Comparison of ENCODE assay signal across 30 cellular contexts in the genomic region with DNA sequence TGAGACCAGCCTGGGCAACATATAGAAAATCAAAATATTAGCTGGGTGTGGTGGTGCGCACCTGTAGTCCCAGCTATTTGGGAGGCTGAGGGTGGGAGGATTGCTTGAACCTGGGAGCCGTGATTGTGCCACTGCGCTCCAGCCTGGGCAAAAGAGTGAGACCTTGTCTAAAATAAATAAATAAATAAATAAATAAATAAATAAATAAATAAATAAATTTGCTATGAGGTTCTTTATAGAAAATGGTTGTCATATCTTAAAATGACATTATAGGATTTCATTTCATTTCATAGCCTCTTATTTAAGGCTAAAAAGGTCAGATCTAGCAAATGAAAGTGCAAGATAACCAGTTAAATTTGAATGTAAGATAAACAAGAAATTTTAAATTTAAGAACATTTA.
A peak's percentile ranks its signal among the peaks of the same experiment; 100 is the strongest.
DNase-seq lines count a peak whose midpoint lies in the region; ATAC-seq, FAIRE-seq and TF ChIP-seq lines count a peak whose summit lies in the region.
"Had no signal": no experiment of that assay in that cellular context is flagged by ENCODE, and none has a peak within 500 bp of the region (broad histone marks: within the 10 kb centered on the region; RNA-seq: fewer than 3 reads in every experiment).

No MANE protein-coding gene starts in this region.

- no peaks in the 10 kb centered on the region for H3K36me3 ChIP-seq in HEK293 (ENCODE audit: control insufficient read depth in 2 of 2, insufficient read depth in 1 of 2, low read length in 2 of 2)
- H3K36me3 ChIP-seq: BE2C; BLaER1; BLaER1 treated with 17β-estradiol and CSF1 and Interleukin-3, amounts not matched to agents 10 nM and 100 nM had no signal

- CTCF ChIA-PET in A549 (lab: Yijun Ruan, JAX): no interaction called here
- CTCF ChIA-PET in HEK293 (lab: Yijun Ruan, JAX): no interaction called here

- no peak for DNase-seq in A549 (ENCODE audit: low read depth in 1 of 2, low spot score in 1 of 2)
- DNase-seq in AG20443 (ENCODE audit: low spot score): no peak
- DNase-seq in NCI-H1417 (lab: John Stamatoyannopoulos, UW): no peak
- DNase-seq: 8988T; ACHN; AML-193; BE2C; C1 segment of cervical spinal cord; Caco-2; Calu3; CD4-positive, alpha-beta memory T cell; CD4-positive, alpha-beta T cell; CD4-positive, CD25-positive, alpha-beta regulatory T cell; CD8-positive, alpha-beta memory T cell; CD8-positive, alpha-beta T cell; COR-L47; DMS 273 treated with DMSO at 0.1 percent for 48 hours; DMS153; DMS53; DMS79; DMS79 treated with DMSO at 0.1 percent for 48 hours; DND-41; EL had no signal

- no peak for TF ChIP-seq CTCF in A549 (IDR thresholded peaks at IDR 0.05)
- no peak for TF ChIP-seq CTCF in HEK293 (tag by site-specific recombination; IDR thresholded peaks at IDR 0.05)

- POLR2A ChIA-PET in A549 (lab: Yijun Ruan, JAX) (no interaction called here), HEK293 (lab: Yijun Ruan, JAX) (no interaction called here)

- no peak overlapping the region for H3K27ac ChIP-seq in A549
- no peak overlapping the region for H3K27ac ChIP-seq in HEK293 (ENCODE audit: extremely low read depth, low read depth, low read length)
- H3K27ac ChIP-seq: 22Rv1; BLaER1; BLaER1 treated with 17β-estradiol and CSF1 and Interleukin-3, amounts not matched to agents 10 nM and 100 nM; C4-2B had no signal

- ATAC-seq in A549: no peak
- ATAC-seq: CD8-positive, alpha-beta T cell had no signal

- WGBS in A549 (ENCODE audit: missing lambda C conversion rate): 33% methylated on average over 3 of the region's 3 CpGs

- FAIRE-seq in A549 (lab: Jason Lieb, UNC): no peak
- FAIRE-seq: A204.1, D721Med had no signal

- TF ChIP-seq POLR2A in A549 (IDR thresholded peaks at IDR 0.05; ENCODE audit: low read length): no peak

- H3K4me3 ChIP-seq in A549 (no peak overlapping the region), HEK293 (ENCODE audit: low read depth, low read length) (no peak overlapping the region)
- H3K4me3 ChIP-seq: BLaER1; BLaER1 treated with 17β-estradiol and CSF1 and Interleukin-3, amounts not matched to agents 10 nM and 100 nM had no signal

- no peaks in the 10 kb centered on the region for H3K9me3 ChIP-seq in A549
- no peaks in the 10 kb centered on the region for H3K9me3 ChIP-seq in HEK293 (ENCODE audit: control insufficient read depth, insufficient read depth, low read depth, low read length)
- H3K9me3 ChIP-seq: BE2C; BLaER1; BLaER1 treated with 17β-estradiol and CSF1 and Interleukin-3, amounts not matched to agents 10 nM and 100 nM; Caco-2 had no signal

- TF ChIP-seq EP300 in A549 (IDR thresholded peaks at IDR 0.05): no peak

- H3K4me2 ChIP-seq in A549: no peak overlapping the region
- H3K4me2 ChIP-seq: BLaER1; BLaER1 treated with 17β-estradiol and CSF1 and Interleukin-3, amounts not matched to agents 10 nM and 100 nM had no signal

- no peak for TF ChIP-seq RAD21 in A549 (conservative IDR thresholded peaks at IDR 0.05 in 1 of 2, IDR thresholded peaks at IDR 0.05 in 1 of 2)

- H3K4me1 ChIP-seq in A549 (no peaks in the 10 kb centered on the region), HEK293 (ENCODE audit: control insufficient read depth, insufficient read depth, low read length) (0 out of 2 replicates have a peak, but pooled peaks cover 1% of the 10 kb centered on the region)
- H3K4me1 ChIP-seq: BE2C; BLaER1; BLaER1 treated with 17β-estradiol and CSF1 and Interleukin-3, amounts not matched to agents 10 nM and 100 nM; Caco-2 had no signal

TF ChIP-seq in A549, 52 proteins besides CTCF, POLR2A, EP300 and RAD21:
- TF ChIP-seq, protein P1, sequence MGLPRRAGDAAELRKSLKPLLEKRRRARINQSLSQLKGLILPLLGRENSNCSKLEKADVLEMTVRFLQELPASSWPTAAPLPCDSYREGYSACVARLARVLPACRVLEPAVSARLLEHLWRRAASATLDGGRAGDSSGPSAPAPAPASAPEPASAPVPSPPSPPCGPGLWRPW (IDR thresholded peaks at IDR 0.05): no peak
- TF ChIP-seq ZC3H11A (IDR thresholded peaks at IDR 0.05): peak; percentile 70
- TF ChIP-seq, protein P2, sequence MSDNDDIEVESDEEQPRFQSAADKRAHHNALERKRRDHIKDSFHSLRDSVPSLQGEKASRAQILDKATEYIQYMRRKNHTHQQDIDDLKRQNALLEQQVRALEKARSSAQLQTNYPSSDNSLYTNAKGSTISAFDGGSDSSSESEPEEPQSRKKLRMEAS (IDR thresholded peaks at IDR 0.05): no peak

TF ChIP-seq in HEK293, 187 proteins besides CTCF, POLR2A, EP300 and RAD21 (continues in another document):
- TF ChIP-seq, protein P3, sequence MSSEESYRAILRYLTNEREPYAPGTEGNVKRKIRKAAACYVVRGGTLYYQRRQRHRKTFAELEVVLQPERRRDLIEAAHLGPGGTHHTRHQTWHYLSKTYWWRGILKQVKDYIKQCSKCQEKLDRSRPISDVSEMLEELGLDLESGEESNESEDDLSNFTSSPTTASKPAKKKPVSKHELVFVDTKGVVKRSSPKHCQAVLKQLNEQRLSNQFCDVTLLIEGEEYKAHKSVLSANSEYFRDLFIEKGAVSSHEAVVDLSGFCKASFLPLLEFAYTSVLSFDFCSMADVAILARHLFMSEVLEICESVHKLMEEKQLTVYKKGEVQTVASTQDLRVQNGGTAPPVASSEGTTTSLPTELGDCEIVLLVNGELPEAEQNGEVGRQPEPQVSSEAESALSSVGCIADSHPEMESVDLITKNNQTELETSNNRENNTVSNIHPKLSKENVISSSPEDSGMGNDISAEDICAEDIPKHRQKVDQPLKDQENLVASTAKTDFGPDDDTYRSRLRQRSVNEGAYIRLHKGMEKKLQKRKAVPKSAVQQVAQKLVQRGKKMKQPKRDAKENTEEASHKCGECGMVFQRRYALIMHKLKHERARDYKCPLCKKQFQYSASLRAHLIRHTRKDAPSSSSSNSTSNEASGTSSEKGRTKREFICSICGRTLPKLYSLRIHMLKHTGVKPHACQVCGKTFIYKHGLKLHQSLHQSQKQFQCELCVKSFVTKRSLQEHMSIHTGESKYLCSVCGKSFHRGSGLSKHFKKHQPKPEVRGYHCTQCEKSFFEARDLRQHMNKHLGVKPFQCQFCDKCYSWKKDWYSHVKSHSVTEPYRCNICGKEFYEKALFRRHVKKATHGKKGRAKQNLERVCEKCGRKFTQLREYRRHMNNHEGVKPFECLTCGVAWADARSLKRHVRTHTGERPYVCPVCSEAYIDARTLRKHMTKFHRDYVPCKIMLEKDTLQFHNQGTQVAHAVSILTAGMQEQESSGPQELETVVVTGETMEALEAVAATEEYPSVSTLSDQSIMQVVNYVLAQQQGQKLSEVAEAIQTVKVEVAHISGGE (tag by site-specific recombination; conservative IDR thresholded peaks at IDR 0.05; ENCODE audit: low read depth): peak; percentile 78
- TF ChIP-seq ZNF555 (tag by site-specific recombination; conservative IDR thresholded peaks at IDR 0.05) (peak; percentile 69), ZNF837 (tag by site-specific recombination; IDR thresholded peaks at IDR 0.05) (no peak), ZNF623 (tag by site-specific recombination; IDR thresholded peaks at IDR 0.05) (peak; percentile 75), ZNF214 (tag by site-specific recombination; IDR thresholded peaks at IDR 0.05; ENCODE audit: borderline replicate concordance) (no peak), ZNF2 (tag by site-specific recombination; IDR thresholded peaks at IDR 0.05) (no peak), ZNF157 (tag by site-specific recombination; IDR thresholded peaks at IDR 0.05) (no peak), ZNF624 (tag by site-specific recombination; IDR thresholded peaks at IDR 0.05) (no peak), ZNF140 (tag by site-specific recombination; IDR thresholded peaks at IDR 0.05) (peak; percentile 63; the same call in 1 of the 2 replicates), ZNF548 (tag by site-specific recombination; IDR thresholded peaks at IDR 0.05) (no peak), ZNF394 (tag by site-specific recombination; IDR thresholded peaks at IDR 0.05; ENCODE audit: borderline replicate concordance) (peak; percentile 91)
- TF ChIP-seq, protein P4, sequence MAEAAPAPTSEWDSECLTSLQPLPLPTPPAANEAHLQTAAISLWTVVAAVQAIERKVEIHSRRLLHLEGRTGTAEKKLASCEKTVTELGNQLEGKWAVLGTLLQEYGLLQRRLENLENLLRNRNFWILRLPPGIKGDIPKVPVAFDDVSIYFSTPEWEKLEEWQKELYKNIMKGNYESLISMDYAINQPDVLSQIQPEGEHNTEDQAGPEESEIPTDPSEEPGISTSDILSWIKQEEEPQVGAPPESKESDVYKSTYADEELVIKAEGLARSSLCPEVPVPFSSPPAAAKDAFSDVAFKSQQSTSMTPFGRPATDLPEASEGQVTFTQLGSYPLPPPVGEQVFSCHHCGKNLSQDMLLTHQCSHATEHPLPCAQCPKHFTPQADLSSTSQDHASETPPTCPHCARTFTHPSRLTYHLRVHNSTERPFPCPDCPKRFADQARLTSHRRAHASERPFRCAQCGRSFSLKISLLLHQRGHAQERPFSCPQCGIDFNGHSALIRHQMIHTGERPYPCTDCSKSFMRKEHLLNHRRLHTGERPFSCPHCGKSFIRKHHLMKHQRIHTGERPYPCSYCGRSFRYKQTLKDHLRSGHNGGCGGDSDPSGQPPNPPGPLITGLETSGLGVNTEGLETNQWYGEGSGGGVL (tag by site-specific recombination; IDR thresholded peaks at IDR 0.05): no peak
